13 cellular contexts compared by ENCODE assay signal in genomic region chr3:120683671-120684301, GRCh38. TPM values are rescaled to one million over a fixed set of nuclear protein-coding genes. Genes with fewer than 3 reads are reported as not detected.
DNase-seq lines count a peak whose midpoint lies in the region; ATAC-seq and TF ChIP-seq lines count a peak whose summit lies in the region.
"Had no signal": no experiment of that assay in that cellular context is flagged by ENCODE, and none has a peak within 500 bp of the region (broad histone marks: within the 10 kb centered on the region; RNA-seq: fewer than 3 reads in every experiment).

No MANE protein-coding gene starts in this region.

- peaks cover 47% of the 10 kb centered on the region for H3K4me1 Mint-ChIP-seq in GM23338
- H3K4me1 Mint-ChIP-seq: CD8-positive, alpha-beta memory T cell had no signal

- H3K27me3 ChIP-seq in GM23338 (ENCODE audit: insufficient read depth), result no peaks in the 10 kb centered on the region
- H3K27me3 ChIP-seq in right lobe of liver, result no peaks in the 10 kb centered on the region

- no peaks in the 10 kb centered on the region for H3K79me2 ChIP-seq in GM23338 (replicated peaks; ENCODE audit: insufficient read depth)

- H3K27ac Mint-ChIP-seq in GM23338, result peak overlapping the region; percentile 19; the same call in 1 of the 2 replicates

- peaks cover 16% of the 10 kb centered on the region for H3K36me3 Mint-ChIP-seq in GM23338 (ENCODE audit: low read depth)

- no peak for ATAC-seq in GM23338
- peak in 1 of 4 donors; percentile 5 for ATAC-seq in right lobe of liver
- no peak for ATAC-seq in GM19351 (IDR thresholded peaks at IDR 0.05; ENCODE audit: unreplicated experiment)
- no peak for ATAC-seq in GM21423 (IDR thresholded peaks at IDR 0.05; ENCODE audit: unreplicated experiment)
- ATAC-seq: K562 had no signal

- 45% methylated on average over 3 of the region's 3 CpGs for WGBS in right lobe of liver (ENCODE audit: insufficient coverage, low coverage, low lambda C conversion rate, missing lambda C conversion rate)

- 0 out of 2 replicates have a peak, but pooled peaks cover 9% of the 10 kb centered on the region for H3K9me2 ChIP-seq in GM23338 (ENCODE audit: insufficient read depth)

- intact Hi-C loops in right lobe of liver (cut with DNase I), result no loop called here

- H2AFZ ChIP-seq in GM23338, result no peak overlapping the region

- H3K9me3 Mint-ChIP-seq in GM23338, result peaks cover 9% of the 10 kb centered on the region

- no peak for TF ChIP-seq POLR2A in right lobe of liver (IDR thresholded peaks at IDR 0.05)

- H3K4me3 ChIP-seq in GM23338 (no peak overlapping the region), right lobe of liver (no peak overlapping the region)
- H3K4me3 ChIP-seq: K562 had no signal

- no peaks in the 10 kb centered on the region for H3K36me3 ChIP-seq in GM23338 (ENCODE audit: insufficient read depth)
- H3K36me3 ChIP-seq in right lobe of liver, result no peaks in the 10 kb centered on the region

- H3K27ac ChIP-seq in GM23338 (ENCODE audit: low read depth) (no peak overlapping the region), right lobe of liver (peak overlapping the region in 2 of 3 donors; percentile 95 to 99)

- H3K4me1 ChIP-seq in GM23338 (ENCODE audit: insufficient read depth) (peaks cover 32% of the 10 kb centered on the region), right lobe of liver (peaks cover 0 to 16% (median 7%) of the 10 kb centered on the region in 4 donors)

- H4K20me1 ChIP-seq in GM23338 (replicated peaks; ENCODE audit: insufficient read depth), result no peaks in the 10 kb centered on the region

- no peak for DNase-seq in GM23338 (ENCODE audit: low spot score)
- DNase-seq in cerebellar nuclear complex (lab: John Stamatoyannopoulos, UW), result peak; percentile 33 to 60
- DNase-seq in right lobe of liver, result no peak
- peak; percentile 26 for DNase-seq in superior temporal gyrus (ENCODE audit: extremely low spot score)
- no peak for DNase-seq in activated naive CD4-positive, alpha-beta T cell treated with Interleukin-2 at 50 U/mL for 16 hours
- DNase-seq in SKM-1 treated with dmso at 0.1 percent for 144 hours (lab: John Stamatoyannopoulos, UW; ENCODE audit: unreplicated experiment), result no peak
- DNase-seq: CD8-positive, alpha-beta memory T cell; NCI-H1048; NCI-H2107; NCI-H345 had no signal

- H3K4me2 ChIP-seq in GM23338, result no peak overlapping the region

- no peak for TF ChIP-seq CTCF in GM23338 (conservative IDR thresholded peaks at IDR 0.05; ENCODE audit: low read depth in 2 of 2)
- no peak for TF ChIP-seq CTCF in right lobe of liver (IDR thresholded peaks at IDR 0.05)

- no peaks in the 10 kb centered on the region for H3F3A ChIP-seq in GM23338 (replicated peaks; ENCODE audit: low read depth)

- no peaks in the 10 kb centered on the region for H3K9me3 ChIP-seq in right lobe of liver

- H3K27me3 Mint-ChIP-seq in GM23338 (ENCODE audit: insufficient read depth, low read depth, poor library complexity), result peaks cover 6% of the 10 kb centered on the region

- H3K4me3 Mint-ChIP-seq in GM23338, result no peak overlapping the region
- H3K4me3 Mint-ChIP-seq: CD8-positive, alpha-beta memory T cell had no signal

TF ChIP-seq in GM23338, 12 proteins besides CTCF, POLR2A, EP300 and RAD21 (continues in another document):
- no peak for TF ChIP-seq STAT1 (IDR thresholded peaks at IDR 0.05; ENCODE audit: unreplicated experiment)
- TF ChIP-seq, protein P1, sequence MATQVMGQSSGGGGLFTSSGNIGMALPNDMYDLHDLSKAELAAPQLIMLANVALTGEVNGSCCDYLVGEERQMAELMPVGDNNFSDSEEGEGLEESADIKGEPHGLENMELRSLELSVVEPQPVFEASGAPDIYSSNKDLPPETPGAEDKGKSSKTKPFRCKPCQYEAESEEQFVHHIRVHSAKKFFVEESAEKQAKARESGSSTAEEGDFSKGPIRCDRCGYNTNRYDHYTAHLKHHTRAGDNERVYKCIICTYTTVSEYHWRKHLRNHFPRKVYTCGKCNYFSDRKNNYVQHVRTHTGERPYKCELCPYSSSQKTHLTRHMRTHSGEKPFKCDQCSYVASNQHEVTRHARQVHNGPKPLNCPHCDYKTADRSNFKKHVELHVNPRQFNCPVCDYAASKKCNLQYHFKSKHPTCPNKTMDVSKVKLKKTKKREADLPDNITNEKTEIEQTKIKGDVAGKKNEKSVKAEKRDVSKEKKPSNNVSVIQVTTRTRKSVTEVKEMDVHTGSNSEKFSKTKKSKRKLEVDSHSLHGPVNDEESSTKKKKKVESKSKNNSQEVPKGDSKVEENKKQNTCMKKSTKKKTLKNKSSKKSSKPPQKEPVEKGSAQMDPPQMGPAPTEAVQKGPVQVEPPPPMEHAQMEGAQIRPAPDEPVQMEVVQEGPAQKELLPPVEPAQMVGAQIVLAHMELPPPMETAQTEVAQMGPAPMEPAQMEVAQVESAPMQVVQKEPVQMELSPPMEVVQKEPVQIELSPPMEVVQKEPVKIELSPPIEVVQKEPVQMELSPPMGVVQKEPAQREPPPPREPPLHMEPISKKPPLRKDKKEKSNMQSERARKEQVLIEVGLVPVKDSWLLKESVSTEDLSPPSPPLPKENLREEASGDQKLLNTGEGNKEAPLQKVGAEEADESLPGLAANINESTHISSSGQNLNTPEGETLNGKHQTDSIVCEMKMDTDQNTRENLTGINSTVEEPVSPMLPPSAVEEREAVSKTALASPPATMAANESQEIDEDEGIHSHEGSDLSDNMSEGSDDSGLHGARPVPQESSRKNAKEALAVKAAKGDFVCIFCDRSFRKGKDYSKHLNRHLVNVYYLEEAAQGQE (IDR thresholded peaks at IDR 0.05; ENCODE audit: unreplicated experiment), result no peak
- TF ChIP-seq, protein P2, sequence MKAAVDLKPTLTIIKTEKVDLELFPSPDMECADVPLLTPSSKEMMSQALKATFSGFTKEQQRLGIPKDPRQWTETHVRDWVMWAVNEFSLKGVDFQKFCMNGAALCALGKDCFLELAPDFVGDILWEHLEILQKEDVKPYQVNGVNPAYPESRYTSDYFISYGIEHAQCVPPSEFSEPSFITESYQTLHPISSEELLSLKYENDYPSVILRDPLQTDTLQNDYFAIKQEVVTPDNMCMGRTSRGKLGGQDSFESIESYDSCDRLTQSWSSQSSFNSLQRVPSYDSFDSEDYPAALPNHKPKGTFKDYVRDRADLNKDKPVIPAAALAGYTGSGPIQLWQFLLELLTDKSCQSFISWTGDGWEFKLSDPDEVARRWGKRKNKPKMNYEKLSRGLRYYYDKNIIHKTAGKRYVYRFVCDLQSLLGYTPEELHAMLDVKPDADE (IDR thresholded peaks at IDR 0.05), result no peak

RNA-seq across cellular contexts. Expression of gene HGD, which starts 1.7 kb away (rescaled TPM):
- total RNA-seq in GM23338 (2014; rRNA removed; shearing (Covaris generic)), result not detected in 2 replicates
- polyA plus RNA-seq in GM23338 (2016; fragmentation: Nextera tagmentation; extraction: Ambion mirVana), result not detected in 2 replicates
- 100 to 1,000 TPM; 117 to 610 (median 341) TPM for total RNA-seq in right lobe of liver
- polyA plus RNA-seq: CD8-positive, alpha-beta memory T cell had no signal

RNA-seq across cellular contexts. Expression of gene RABL3, which starts 58.5 kb away (rescaled TPM):
- total RNA-seq in GM23338 (2014; rRNA removed; shearing (Covaris generic)), result 9.8 and 13.1 TPM in 2 replicates
- 7.8 and 8.5 TPM in 2 replicates for polyA plus RNA-seq in GM23338 (2016; fragmentation: Nextera tagmentation; extraction: Ambion mirVana)
- total RNA-seq in right lobe of liver, result 10 to 100 TPM; 12.0 to 18.4 (median 13.2) TPM

RNA-seq across cellular contexts. Expression of gene GTF2E1, which starts 58.8 kb away (rescaled TPM):
- 40.9 and 69.0 TPM in 2 replicates for total RNA-seq in GM23338 (2014; rRNA removed; shearing (Covaris generic))
- polyA plus RNA-seq in GM23338 (2016; fragmentation: Nextera tagmentation; extraction: Ambion mirVana), result 24.3 and 24.7 TPM in 2 replicates
- 1 to 10 TPM; 5.0 to 8.9 (median 6.4) TPM for total RNA-seq in right lobe of liver

Comparison
In these comparisons a context has a peak if more than half of its experiments do, and no peak if none do; other contexts are left out.
1. DNase-seq: peak in cerebellar nuclear complex (2 of 2) and superior temporal gyrus (single experiment); none in GM23338 (single experiment), right lobe of liver (0 of 3), activated naive CD4-positive, alpha-beta T cell treated with Interleukin-2 at 50 U/mL for 16 hours (single experiment) and SKM-1 treated with dmso at 0.1 percent for 144 hours (single experiment).
2. RNA of gene HGD, which starts 1.7 kb away (total RNA-seq): 117 to 610 TPM in right lobe of liver; not detected in GM23338; every median in the first group is over 100 times any median in the second.